Comparison of ENCODE assay signal across 24 cellular contexts in genomic region chr3:135807879-135808278, GRCh38.
DNase-seq lines count a peak whose midpoint lies in the region; ATAC-seq and TF ChIP-seq lines count a peak whose summit lies in the region.
"Had no signal": no experiment of that assay in that cellular context is flagged by ENCODE, and none has a peak within 500 bp of the region (broad histone marks: within the 10 kb centered on the region; RNA-seq: fewer than 3 reads in every experiment).

No MANE protein-coding gene starts in this region.

- TF ChIP-seq CTCF in GM23338 (conservative IDR thresholded peaks at IDR 0.05; ENCODE audit: low read depth in 2 of 2) (no peak), WTC11 (IDR thresholded peaks at IDR 0.05) (no peak), neural progenitor cell (IDR thresholded peaks at IDR 0.05) (no peak)

- H3K36me3 Mint-ChIP-seq in GM23338 (ENCODE audit: low read depth) (no peaks in the 10 kb centered on the region), WTC11 (no peaks in the 10 kb centered on the region), neural progenitor cell (no peaks in the 10 kb centered on the region)
- H3K36me3 Mint-ChIP-seq: CD14-positive monocyte; CD8-positive, alpha-beta memory T cell had no signal

- H4K20me1 ChIP-seq in GM23338 (replicated peaks; ENCODE audit: insufficient read depth) (no peaks in the 10 kb centered on the region), neural progenitor cell (ENCODE audit: low read depth) (no peaks in the 10 kb centered on the region)
- H4K20me1 ChIP-seq: BLaER1 treated with 17β-estradiol and CSF1 and Interleukin-3, amounts not matched to agents 10 nM and 100 nM had no signal

- CTCF ChIA-PET in WTC11 (lab: Charles Lee), result interaction anchor here (1.2 kb wide), 1 partner anchor 16 kb away, joined by 5 read pairs; no protein-coding TSS in a partner anchor

- H3K27me3 Mint-ChIP-seq in GM23338 (ENCODE audit: insufficient read depth, low read depth, poor library complexity) (no peaks in the 10 kb centered on the region), WTC11 (ENCODE audit: low read depth) (peaks cover 3% of the 10 kb centered on the region; the same call in 1 of the 2 replicates), neural progenitor cell (ENCODE audit: insufficient read depth, low read depth) (peaks cover 5% of the 10 kb centered on the region)
- H3K27me3 Mint-ChIP-seq: CD8-positive, alpha-beta memory T cell had no signal

- no peak overlapping the region for H3K27ac Mint-ChIP-seq in GM23338
- no peak overlapping the region for H3K27ac Mint-ChIP-seq in WTC11
- no peak overlapping the region for H3K27ac Mint-ChIP-seq in neural progenitor cell
- H3K27ac Mint-ChIP-seq: CD14-positive monocyte; CD4-positive, alpha-beta T cell had no signal

- no peaks in the 10 kb centered on the region for H3K9me3 Mint-ChIP-seq in GM23338
- peaks cover 10% of the 10 kb centered on the region for H3K9me3 Mint-ChIP-seq in WTC11
- H3K9me3 Mint-ChIP-seq in neural progenitor cell, result no peaks in the 10 kb centered on the region
- H3K9me3 Mint-ChIP-seq: CD4-positive, alpha-beta T cell had no signal

- H3K4me3 Mint-ChIP-seq in GM23338, result no peak overlapping the region
- H3K4me3 Mint-ChIP-seq in WTC11, result no peak overlapping the region
- no peak overlapping the region for H3K4me3 Mint-ChIP-seq in neural progenitor cell
- H3K4me3 Mint-ChIP-seq: CD14-positive monocyte; CD4-positive, alpha-beta T cell; CD8-positive, alpha-beta memory T cell had no signal

- H3F3A ChIP-seq in GM23338 (replicated peaks; ENCODE audit: low read depth) (no peaks in the 10 kb centered on the region), neural progenitor cell (ENCODE audit: low read depth) (peaks cover 14% of the 10 kb centered on the region)

- no peaks in the 10 kb centered on the region for H3K9me3 ChIP-seq in neural progenitor cell (ENCODE audit: low read depth)
- H3K9me3 ChIP-seq: A549; BE2C; BLaER1 treated with 17β-estradiol and CSF1 and Interleukin-3, amounts not matched to agents 10 nM and 100 nM had no signal

- DNase-seq in GM23338 (ENCODE audit: low spot score), result no peak
- no peak for DNase-seq in WTC11 (ENCODE audit: low spot score)
- DNase-seq in iPS-NIHi11 (ENCODE audit: low spot score), result peak; percentile 28
- peak; percentile 57 for DNase-seq in neural progenitor cell (ENCODE audit: low spot score)
- DNase-seq in stimulated activated CD4-positive, alpha-beta T cell treated with anti-CD3 and anti-CD28 coated beads, Interleukin-4, amount 100 ng/mL, for 4 hours, result no peak
- no peak for DNase-seq in nucleus accumbens (lab: John Stamatoyannopoulos, UW)
- DNase-seq: 8988T; ACHN; AML-193; BE2C; CD4-positive, alpha-beta T cell; CD8-positive, alpha-beta memory T cell; DMS 273 treated with DMSO at 0.1 percent for 48 hours; DMS53; DMS79 treated with DMSO at 0.1 percent for 48 hours; GDM1; GOT3; H7; HCEC 1CT had no signal

- H3K79me2 ChIP-seq in GM23338 (replicated peaks; ENCODE audit: insufficient read depth), result no peaks in the 10 kb centered on the region
- no peaks in the 10 kb centered on the region for H3K79me2 ChIP-seq in neural progenitor cell (ENCODE audit: low read depth)

- POLR2A ChIA-PET in WTC11 (lab: Charles Lee), result no interaction called here

- ATAC-seq in GM23338 (peak; percentile 83), WTC11 (peak; percentile 62), HG03469 (IDR thresholded peaks at IDR 0.05; ENCODE audit: unreplicated experiment) (no peak)
- ATAC-seq: A549, GM12878 had no signal

- H3K4me1 Mint-ChIP-seq in GM23338 (peaks cover 19% of the 10 kb centered on the region; the same call in 2 of the 3 replicates), WTC11 (peaks cover 32% of the 10 kb centered on the region), neural progenitor cell (peaks cover 52% of the 10 kb centered on the region)
- H3K4me1 Mint-ChIP-seq: CD14-positive monocyte; CD8-positive, alpha-beta memory T cell had no signal

- H3K27me3 ChIP-seq in GM23338 (ENCODE audit: insufficient read depth), result no peaks in the 10 kb centered on the region
- no peaks in the 10 kb centered on the region for H3K27me3 ChIP-seq in neural progenitor cell
- H3K27me3 ChIP-seq: BE2C; BLaER1 treated with 17β-estradiol and CSF1 and Interleukin-3, amounts not matched to agents 10 nM and 100 nM had no signal

- H2AFZ ChIP-seq in GM23338, result peak overlapping the region; percentile 52; the same call in 1 of the 2 replicates
- no peak overlapping the region for H2AFZ ChIP-seq in neural progenitor cell (replicated peaks)

- no peaks in the 10 kb centered on the region for H3K4me1 ChIP-seq in GM23338 (ENCODE audit: insufficient read depth)
- H3K4me1 ChIP-seq in neural progenitor cell, result peaks cover 38% of the 10 kb centered on the region
- H3K4me1 ChIP-seq: A549; BE2C; BLaER1 treated with 17β-estradiol and CSF1 and Interleukin-3, amounts not matched to agents 10 nM and 100 nM had no signal

- H3K4me2 ChIP-seq in GM23338 (no peak overlapping the region), neural progenitor cell (peak overlapping the region; percentile 49)
- H3K4me2 ChIP-seq: A549; BLaER1 treated with 17β-estradiol and CSF1 and Interleukin-3, amounts not matched to agents 10 nM and 100 nM had no signal

- H3K27ac ChIP-seq in GM23338 (ENCODE audit: low read depth) (no peak overlapping the region), neural progenitor cell (no peak overlapping the region)
- H3K27ac ChIP-seq: A549; BLaER1 treated with 17β-estradiol and CSF1 and Interleukin-3, amounts not matched to agents 10 nM and 100 nM had no signal

- H3K36me3 ChIP-seq in GM23338 (ENCODE audit: insufficient read depth) (no peaks in the 10 kb centered on the region), neural progenitor cell (no peaks in the 10 kb centered on the region)
- H3K36me3 ChIP-seq: BE2C; BLaER1 treated with 17β-estradiol and CSF1 and Interleukin-3, amounts not matched to agents 10 nM and 100 nM had no signal

- H3K4me3 ChIP-seq in GM23338 (no peak overlapping the region), neural progenitor cell (no peak overlapping the region)
- H3K4me3 ChIP-seq: A549; BLaER1 treated with 17β-estradiol and CSF1 and Interleukin-3, amounts not matched to agents 10 nM and 100 nM; GM12878 had no signal

- no peaks in the 10 kb centered on the region for H3K9me2 ChIP-seq in GM23338 (ENCODE audit: insufficient read depth)

- H3K9ac ChIP-seq in neural progenitor cell, result no peak overlapping the region
- H3K9ac ChIP-seq: BLaER1 treated with 17β-estradiol and CSF1 and Interleukin-3, amounts not matched to agents 10 nM and 100 nM had no signal

TF ChIP-seq in GM23338, 12 proteins besides CTCF, POLR2A, EP300 and RAD21 (continues in another document):
- TF ChIP-seq STAT1 (IDR thresholded peaks at IDR 0.05; ENCODE audit: unreplicated experiment), result no peak

TF ChIP-seq in WTC11, 78 proteins besides CTCF, POLR2A, EP300 and RAD21:
- TF ChIP-seq USF2 (CRISPR knock-in tag; IDR thresholded peaks at IDR 0.05) (peak; percentile 78), RELA (CRISPR knock-in tag; IDR thresholded peaks at IDR 0.05; ENCODE audit: borderline replicate concordance) (no peak), ZNF317 (CRISPR knock-in tag; IDR thresholded peaks at IDR 0.05; ENCODE audit: borderline replicate concordance, low read depth) (no peak), TP53 (CRISPR knock-in tag; IDR thresholded peaks at IDR 0.05) (no peak), USF1 (CRISPR knock-in tag; IDR thresholded peaks at IDR 0.05) (peak; percentile 27; the same call in 1 of the 2 replicates)

Comparison
In these comparisons a context has a peak if more than half of its experiments do, and no peak if none do; other contexts are left out.
1. DNase-seq: peak in iPS-NIHi11 (single experiment) and neural progenitor cell (single experiment); none in GM23338 (single experiment), WTC11 (single experiment), stimulated activated CD4-positive, alpha-beta T cell treated with anti-CD3 and anti-CD28 coated beads, Interleukin-4, amount 100 ng/mL, for 4 hours (0 of 2) and nucleus accumbens (0 of 56).